ENCODE assay signal across 6 cellular contexts in genomic region chr1:36089393-36090121, GRCh38. TPM values are rescaled to one million over a fixed set of nuclear protein-coding genes. Genes with fewer than 3 reads are reported as not detected.
DNase-seq lines count a peak whose midpoint lies in the region; ATAC-seq and TF ChIP-seq lines count a peak whose summit lies in the region.

No MANE protein-coding gene starts in this region.

- peak overlapping the region; percentile 82 to 92 for H3K4me3 Mint-ChIP-seq in activated T-cell treated with anti-CD3 and anti-CD28 coated beads, Interleukin-2, amount 50 U/mL, for 72 hours

- no peak for ATAC-seq in activated T-cell treated with anti-CD3 and anti-CD28 coated beads, Interleukin-2, amount 50 U/mL, for 72 hours (replicated peaks in 1 of 2)
- ATAC-seq in lung (ENCODE audit: insufficient read depth, low FRiP score) (peak; percentile 35), GM19455 (IDR thresholded peaks at IDR 0.05; ENCODE audit: unreplicated experiment) (no peak)

- no peak for TF ChIP-seq CTCF in cardiac muscle cell (IDR thresholded peaks at IDR 0.05; ENCODE audit: low read depth, low read length)
- no peak for TF ChIP-seq CTCF in lung (IDR thresholded peaks at IDR 0.05; ENCODE audit: control extremely low read depth, extremely low read depth)

- no peaks in the 10 kb centered on the region for H3K9me3 Mint-ChIP-seq in activated T-cell treated with anti-CD3 and anti-CD28 coated beads, Interleukin-2, amount 50 U/mL, for 72 hours

- peaks cover 30% of the 10 kb centered on the region for H3K36me3 ChIP-seq in cardiac muscle cell
- peaks cover 3 to 35% of the 10 kb centered on the region in 2 donors for H3K36me3 ChIP-seq in lung (ENCODE audit: control insufficient read depth in 2 of 2, insufficient read depth in 2 of 2, low read length in 2 of 2)

- peaks cover 6 to 7% of the 10 kb centered on the region in 2 donors for H3K36me3 Mint-ChIP-seq in activated T-cell treated with anti-CD3 and anti-CD28 coated beads, Interleukin-2, amount 50 U/mL, for 72 hours (ENCODE audit: insufficient read depth in 2 of 2)

- WGBS in lung, 2 donors: 5% methylated on average over 32 of the region's 32 CpGs

- H3K27me3 Mint-ChIP-seq in activated T-cell treated with anti-CD3 and anti-CD28 coated beads, Interleukin-2, amount 50 U/mL, for 72 hours (ENCODE audit: low read depth): peaks cover 7% of the 10 kb centered on the region

- H3K4me1 ChIP-seq in cardiac muscle cell (ENCODE audit: low read depth) (peaks cover 7% of the 10 kb centered on the region), lung (ENCODE audit: control insufficient read depth in 2 of 2, insufficient read depth in 2 of 2, low read length in 2 of 2) (peaks cover 4 to 9% of the 10 kb centered on the region in 2 donors)

- DNase-seq in cardiac muscle cell (ENCODE audit: low read depth in 1 of 2, low spot score in 1 of 2) (peak; percentile 37 to 69), cardiac septum (ENCODE audit: low spot score) (no peak), lung (ENCODE audit: low spot score) (no peak), NCI-H774 (lab: John Stamatoyannopoulos, UW) (no peak)
- no peak for DNase-seq in activated T-cell treated with anti-CD3 and anti-CD28 coated beads, Interleukin-2, amount 50 U/mL, for 72 hours

- no peaks in the 10 kb centered on the region for H3K9me3 ChIP-seq in cardiac muscle cell (ENCODE audit: low read depth)
- no peaks in the 10 kb centered on the region for H3K9me3 ChIP-seq in lung (ENCODE audit: control insufficient read depth in 2 of 2, insufficient read depth in 1 of 2, low read length in 1 of 2)

- H3K27ac ChIP-seq in cardiac muscle cell (peak overlapping the region; percentile 50), lung (ENCODE audit: low read depth in 1 of 2, low read length in 1 of 2) (peak overlapping the region in 1 of 2 donors; percentile 95)

- H3K4me3 ChIP-seq in cardiac muscle cell (peak overlapping the region; percentile 99), lung (peak overlapping the region; percentile 94)

- H3K27ac Mint-ChIP-seq in activated T-cell treated with anti-CD3 and anti-CD28 coated beads, Interleukin-2, amount 50 U/mL, for 72 hours: peak overlapping the region; percentile 69

- intact Hi-C loops in cardiac septum (cut with DNase I): loop anchor here (2.0 kb wide), 1 partner anchor 205 kb away; no protein-coding TSS in a partner anchor

- H3K4me1 Mint-ChIP-seq in activated T-cell treated with anti-CD3 and anti-CD28 coated beads, Interleukin-2, amount 50 U/mL, for 72 hours (ENCODE audit: low read depth): peaks cover 12% of the 10 kb centered on the region

- H3K27me3 ChIP-seq in cardiac muscle cell (no peaks in the 10 kb centered on the region), lung (ENCODE audit: control insufficient read depth, insufficient read depth) (no peaks in the 10 kb centered on the region)

RNA-seq across cellular contexts. Expression of gene ADPRS, which starts 0.9 kb away (rescaled TPM):
- total RNA-seq in cardiac muscle cell: 68.4 and 83.3 TPM in 2 replicates
- polyA plus RNA-seq in cardiac muscle cell: 59.7 and 60.4 TPM in 2 replicates
- 17.6 TPM for total RNA-seq in cardiac septum
- 10 to 100 TPM; 23.2 to 28.9 TPM for total RNA-seq in activated T-cell treated with anti-CD3 and anti-CD28 coated beads, Interleukin-2, amount 50 U/mL, for 72 hours
- total RNA-seq in lung: 10 to 100 TPM; 22.0 to 44.3 TPM
- polyA plus RNA-seq in lung: 10 to 100 TPM; 29.9 to 35.2 TPM

RNA-seq across cellular contexts. Expression of gene TEKT2, which starts 5.7 kb away (rescaled TPM):
- total RNA-seq in cardiac muscle cell (1.8 and 3.6 TPM in 2 replicates), cardiac septum (not detected), lung (10 to 100 TPM; 21.3 to 40.2 TPM)
- polyA plus RNA-seq in cardiac muscle cell (0.95 and 3.8 TPM in 2 replicates), lung (10 to 100 TPM; 10.2 to 11.6 TPM)
- under 1 TPM; 0.17 to 0.37 TPM for total RNA-seq in activated T-cell treated with anti-CD3 and anti-CD28 coated beads, Interleukin-2, amount 50 U/mL, for 72 hours

RNA-seq across cellular contexts. Expression of gene COL8A2, which starts 35.5 kb away (rescaled TPM):
- total RNA-seq in cardiac muscle cell (0.11 and 0.57 TPM in 2 replicates), cardiac septum (1.7 TPM), lung (1 to 10 TPM; 2.0 to 6.0 TPM)
- polyA plus RNA-seq in cardiac muscle cell (0.05 TPM in 1 of 2 replicates, not detected in the other), lung (1 to 10 TPM; 2.8 to 3.8 TPM)
- total RNA-seq in activated T-cell treated with anti-CD3 and anti-CD28 coated beads, Interleukin-2, amount 50 U/mL, for 72 hours: under 1 TPM; 0.07 to 0.09 TPM

RNA-seq across cellular contexts. Expression of gene TRAPPC3, which starts 59.7 kb away (rescaled TPM):
- total RNA-seq in cardiac muscle cell (83.5 and 99.6 TPM in 2 replicates), cardiac septum (47.9 TPM), lung (10 to 100 TPM; 37.3 to 61.8 TPM)
- polyA plus RNA-seq in cardiac muscle cell (119 and 125 TPM in 2 replicates), lung (10 to 100 TPM; 60.8 to 83.9 TPM)
- 10 to 100 TPM; 46.2 to 56.2 TPM for total RNA-seq in activated T-cell treated with anti-CD3 and anti-CD28 coated beads, Interleukin-2, amount 50 U/mL, for 72 hours

Comparison
In these comparisons a context has a peak if more than half of its experiments do, and no peak if none do; other contexts are left out.
1. DNase-seq: peak in cardiac muscle cell (2 of 2); none in cardiac septum (single experiment), activated T-cell treated with anti-CD3 and anti-CD28 coated beads, Interleukin-2, amount 50 U/mL, for 72 hours (0 of 2), lung (single experiment) and NCI-H774 (single experiment).